23 cellular contexts compared by ENCODE assay signal in genomic region chr11:87176044-87176443, GRCh38.
DNase-seq lines count a peak whose midpoint lies in the region; ATAC-seq and TF ChIP-seq lines count a peak whose summit lies in the region.
"Had no signal": no experiment of that assay in that cellular context is flagged by ENCODE, and none has a peak within 500 bp of the region (broad histone marks: within the 10 kb centered on the region; RNA-seq: fewer than 3 reads in every experiment).

No MANE protein-coding gene starts in this region.

- H3K36me3 ChIP-seq in GM23338 (ENCODE audit: insufficient read depth) (peaks cover 3% of the 10 kb centered on the region; the same call in 1 of the 2 replicates), brain microvascular endothelial cell (replicated peaks) (no peaks in the 10 kb centered on the region), iPS DF 6.9 (ENCODE audit: control insufficient read depth, insufficient read depth, low read length) (no peaks in the 10 kb centered on the region)

- H3K4me1 Mint-ChIP-seq in GM23338: peaks cover 8% of the 10 kb centered on the region; the same call in 2 of the 3 replicates

- H2AFZ ChIP-seq in GM23338: no peak overlapping the region

- H3K4me3 ChIP-seq in GM23338 (no peak overlapping the region), brain microvascular endothelial cell (ENCODE audit: low read depth, low read length) (no peak overlapping the region), iPS DF 6.9 (ENCODE audit: low read length) (no peak overlapping the region), lower leg skin (ENCODE audit: low read depth, poor library complexity, severe bottlenecking) (no peak overlapping the region)
- H3K4me3 ChIP-seq: skin epidermis, transverse colon had no signal

- H3K9me3 ChIP-seq in iPS DF 6.9 (ENCODE audit: control insufficient read depth, insufficient read depth, low read length): no peaks in the 10 kb centered on the region; the same call in 1 of the 2 replicates
- H3K9me3 ChIP-seq: transverse colon had no signal

- H3K4me2 ChIP-seq in GM23338: no peak overlapping the region

- no peak overlapping the region for H3K4me3 Mint-ChIP-seq in GM23338
- H3K4me3 Mint-ChIP-seq: CD8-positive, alpha-beta memory T cell; effector memory CD8-positive, alpha-beta T cell; HFFc6; mesothelial cell of epicardium; stimulated activated naive CD8-positive, alpha-beta T cell treated with anti-CD3 and anti-CD28 coated beads, Interleukin-15, amount 100 ng/mL, for 72 hours had no signal

- no peak overlapping the region for H3K27ac Mint-ChIP-seq in GM23338
- H3K27ac Mint-ChIP-seq: CD8-positive, alpha-beta memory T cell; HFFc6; mesothelial cell of epicardium; stimulated activated naive CD8-positive, alpha-beta T cell treated with anti-CD3 and anti-CD28 coated beads, Interleukin-15, amount 100 ng/mL, for 72 hours had no signal

- H3F3A ChIP-seq in GM23338 (replicated peaks; ENCODE audit: low read depth): no peaks in the 10 kb centered on the region

- DNase-seq in GM23338 (ENCODE audit: low spot score): peak; percentile 41
- DNase-seq in M059J (ENCODE audit: low read depth): peak; percentile 76
- peak; percentile 25 for DNase-seq in brain microvascular endothelial cell
- peak; percentile 18 for DNase-seq in iPS DF 6.9 (ENCODE audit: low read depth, low spot score)
- no peak for DNase-seq in SIG-M5 (lab: John Stamatoyannopoulos, UW)
- DNase-seq in CD1c-positive myeloid dendritic cell (ENCODE audit: extremely low spot score): no peak
- no peak for DNase-seq in lower leg skin (ENCODE audit: low spot score in 2 of 2)
- DNase-seq in central memory CD4-positive, alpha-beta T cell: no peak
- DNase-seq: activated CD4-positive, alpha-beta T cell treated with anti-CD3 and anti-CD28 coated beads, Interleukin-2, amount 50 U/mL, for 48 hours; activated naive CD4-positive, alpha-beta T cell; activated T-cell treated with anti-CD3 and anti-CD28 coated beads for 4 hours; anterior cingulate cortex; CD8-positive, alpha-beta memory T cell; effector memory CD8-positive, alpha-beta T cell; HFFc6; hypothalamus; KG1; NCI-H2029; stimulated activated CD4-positive, alpha-beta T cell treated with anti-CD3 and anti-CD28 coated beads, Interleukin-2, amount 100 ng/mL, for 48 hours; stimulated activated naive CD8-positive, alpha-beta T cell treated with anti-CD3 and anti-CD28 coated beads, Interleukin-15, amount 100 ng/mL, for 72 hours; transverse colon had no signal

- H3K27ac ChIP-seq in GM23338 (ENCODE audit: low read depth) (no peak overlapping the region), brain microvascular endothelial cell (no peak overlapping the region), iPS DF 6.9 (ENCODE audit: low read length) (no peak overlapping the region)
- H3K27ac ChIP-seq: skin epidermis, transverse colon had no signal

- peaks cover 12% of the 10 kb centered on the region; the same call in 2 of the 3 replicates for H3K9me3 Mint-ChIP-seq in GM23338
- H3K9me3 Mint-ChIP-seq: effector memory CD8-positive, alpha-beta T cell; HFFc6; mesothelial cell of epicardium had no signal

- no peaks in the 10 kb centered on the region for H3K9me2 ChIP-seq in GM23338 (ENCODE audit: insufficient read depth)

- H3K36me3 Mint-ChIP-seq in GM23338 (ENCODE audit: low read depth): peaks cover 28% of the 10 kb centered on the region; the same call in 2 of the 3 replicates

- peaks cover 11% of the 10 kb centered on the region; the same call in 1 of the 2 replicates for H3K79me2 ChIP-seq in GM23338 (replicated peaks; ENCODE audit: insufficient read depth)

- H3K27me3 Mint-ChIP-seq in GM23338 (ENCODE audit: insufficient read depth, low read depth, poor library complexity): no peaks in the 10 kb centered on the region
- H3K27me3 Mint-ChIP-seq: CD8-positive, alpha-beta memory T cell; effector memory CD8-positive, alpha-beta T cell; stimulated activated naive CD8-positive, alpha-beta T cell treated with anti-CD3 and anti-CD28 coated beads, Interleukin-15, amount 100 ng/mL, for 72 hours had no signal

- TF ChIP-seq POLR2A in lower leg skin (IDR thresholded peaks at IDR 0.05): no peak

- in situ Hi-C loops in brain microvascular endothelial cell (cut with HindIII; ENCODE audit: low pct_ligation_motif_present, low sequenced_read_pairs): no loop called here

- no peaks in the 10 kb centered on the region for H4K20me1 ChIP-seq in GM23338 (replicated peaks; ENCODE audit: insufficient read depth)

- intact Hi-C loops in lower leg skin (cut with DNase I; ENCODE audit: low total_unique reads): no loop called here

- H3K27me3 ChIP-seq in GM23338 (ENCODE audit: insufficient read depth) (no peaks in the 10 kb centered on the region), brain microvascular endothelial cell (replicated peaks) (no peaks in the 10 kb centered on the region), iPS DF 6.9 (ENCODE audit: control insufficient read depth, insufficient read depth, low read length) (no peaks in the 10 kb centered on the region)
- H3K27me3 ChIP-seq: transverse colon had no signal

- TF ChIP-seq CTCF in GM23338 (conservative IDR thresholded peaks at IDR 0.05; ENCODE audit: low read depth in 2 of 2) (no peak), brain microvascular endothelial cell (IDR thresholded peaks at IDR 0.05; ENCODE audit: low read depth, low read length, missing control alignments) (no peak), lower leg skin (IDR thresholded peaks at IDR 0.05) (no peak)

- WGBS in iPS DF 6.9 (ENCODE audit: insufficient coverage, insufficient read length): no CpG with 5 or more reads among the region's 2 CpGs
- 87 to 92% methylated on average over 2 of the region's 2 CpGs for WGBS in lower leg skin, 2 donors

- peak; percentile 66 for ATAC-seq in GM23338
- ATAC-seq: effector memory CD8-positive, alpha-beta T cell; stimulated activated naive CD8-positive, alpha-beta T cell treated with anti-CD3 and anti-CD28 coated beads, Interleukin-15, amount 100 ng/mL, for 72 hours had no signal

- H3K4me1 ChIP-seq in GM23338 (ENCODE audit: insufficient read depth) (0 out of 2 replicates have a peak, but pooled peaks cover 4% of the 10 kb centered on the region), iPS DF 6.9 (ENCODE audit: control insufficient read depth, insufficient read depth, low read length) (no peaks in the 10 kb centered on the region)

TF ChIP-seq in GM23338, 12 proteins besides CTCF, POLR2A, EP300 and RAD21 (continues in another document):
- TF ChIP-seq ETS1 (IDR thresholded peaks at IDR 0.05) (no peak), ZNF114 (CRISPR knock-in tag; IDR thresholded peaks at IDR 0.05) (no peak), CREB1 (CRISPR knock-in tag; IDR thresholded peaks at IDR 0.05; ENCODE audit: low read depth) (no peak)

Comparison
In these comparisons a context has a peak if more than half of its experiments do, and no peak if none do; other contexts are left out.
1. DNase-seq: peak in GM23338 (single experiment), M059J (single experiment), brain microvascular endothelial cell (single experiment) and iPS DF 6.9 (single experiment); none in SIG-M5 (single experiment), CD1c-positive myeloid dendritic cell (single experiment), lower leg skin (0 of 2) and central memory CD4-positive, alpha-beta T cell (single experiment).